Comparison of ENCODE assay signal across 9 cellular contexts in the genomic region with DNA sequence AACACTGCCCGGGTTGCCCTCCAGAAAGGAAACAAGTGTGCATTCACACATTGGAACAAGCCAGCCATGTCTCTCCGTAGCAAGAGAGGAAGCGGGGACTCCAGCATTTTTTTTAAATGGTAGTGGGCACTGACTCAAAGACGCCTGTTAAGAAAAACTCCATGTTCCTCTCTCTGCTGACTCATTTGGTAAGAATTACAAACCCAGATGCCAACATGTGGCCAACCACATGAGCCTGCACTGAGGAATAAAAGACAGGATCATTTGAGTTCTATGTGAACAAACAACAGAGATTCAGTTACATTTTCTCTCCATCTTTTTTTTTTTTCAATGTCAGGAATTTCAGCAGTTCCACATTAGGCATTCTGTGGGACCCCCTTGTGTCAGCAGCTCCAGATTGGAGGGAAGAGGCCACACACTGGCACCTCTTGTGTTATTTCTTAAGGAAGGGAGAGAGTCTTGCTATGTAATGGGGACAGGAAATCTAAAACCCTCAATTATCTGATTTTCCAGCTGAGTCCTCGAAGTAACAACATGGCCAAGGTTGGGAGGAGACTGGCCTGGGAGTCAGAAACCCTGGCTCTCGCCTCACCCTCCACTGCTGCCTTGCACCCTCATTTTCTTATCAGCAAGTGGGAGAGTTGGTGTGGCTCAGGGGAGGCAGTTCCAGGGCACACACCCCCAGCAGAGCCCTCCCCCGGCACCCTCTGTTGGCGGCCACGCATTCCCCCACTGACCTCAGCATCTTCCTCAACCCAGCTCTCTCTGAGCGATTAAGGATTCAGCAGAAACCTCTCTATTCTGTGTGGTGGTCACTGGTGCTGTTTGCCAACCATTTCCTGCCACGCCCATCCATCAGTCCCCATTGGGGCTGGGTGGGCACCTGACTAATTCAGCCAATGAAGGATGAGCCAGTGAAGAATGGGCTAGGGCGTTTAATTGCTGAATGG.
A peak's percentile ranks its signal among the peaks of the same experiment; 100 is the strongest.
DNase-seq lines count a peak whose midpoint lies in the region; ATAC-seq and TF ChIP-seq lines count a peak whose summit lies in the region.
"Had no signal": no experiment of that assay in that cellular context is flagged by ENCODE, and none has a peak within 500 bp of the region (broad histone marks: within the 10 kb centered on the region; RNA-seq: fewer than 3 reads in every experiment).

No MANE protein-coding gene starts in this region.

- TF ChIP-seq EP300 in tibial nerve (IDR thresholded peaks at IDR 0.05): peak in 1 of 2 donors; percentile 60

- no peaks in the 10 kb centered on the region for H3K36me3 ChIP-seq in tibial nerve

- peak overlapping the region in 2 of 4 donors; percentile 64 to 75 for H3K27ac ChIP-seq in tibial nerve
- H3K27ac ChIP-seq: HL-60 had no signal

- H3K4me1 ChIP-seq in tibial nerve: peaks cover 0 to 14% (median 3%) of the 10 kb centered on the region in 4 donors

- WGBS in tibial nerve, 2 donors: 58 to 59% methylated on average over 11 to 12 of the region's 12 CpGs

- no peak for TF ChIP-seq POLR2A in tibial nerve (IDR thresholded peaks at IDR 0.05)

- H3K4me3 ChIP-seq in fibroblast of pulmonary artery (replicated peaks; ENCODE audit: low read depth, low read length) (no peak overlapping the region), skeletal muscle cell (ENCODE audit: low read depth, low read length) (no peak overlapping the region), tibial nerve (no peak overlapping the region)

- no peak for ATAC-seq in HG02970 (IDR thresholded peaks at IDR 0.05; ENCODE audit: low FRiP score, unreplicated experiment)

- DNase-seq in H4 (ENCODE audit: low spot score): peak; percentile 95
- DNase-seq in SW480 (ENCODE audit: low spot score): peak; percentile 51
- peak; percentile 78 for DNase-seq in fibroblast of pulmonary artery (ENCODE audit: low read depth)
- DNase-seq in skeletal muscle cell (ENCODE audit: low read depth): peak; percentile 85
- no peak for DNase-seq in medulla oblongata (ENCODE audit: extremely low spot score)
- DNase-seq in tibial nerve (ENCODE audit: low spot score in 2 of 2): no peak
- DNase-seq in stimulated activated CD4-positive, alpha-beta T cell treated with anti-CD3 and anti-CD28 coated beads, Interleukin-12 subunit alpha, Interleukin-12 subunit beta, amount 100 ng/mL, for 4 hours: no peak

- TF ChIP-seq CTCF in fibroblast of pulmonary artery (IDR thresholded peaks at IDR 0.05; ENCODE audit: low read length, missing control alignments): no peak
- no peak for TF ChIP-seq CTCF in tibial nerve (IDR thresholded peaks at IDR 0.05)

- no peaks in the 10 kb centered on the region for H3K9me3 ChIP-seq in tibial nerve

- H3K27me3 ChIP-seq in tibial nerve: no peaks in the 10 kb centered on the region

Comparison
In these comparisons a context has a peak if more than half of its experiments do, and no peak if none do; other contexts are left out.
1. DNase-seq: peak in H4 (single experiment), SW480 (single experiment), fibroblast of pulmonary artery (single experiment) and skeletal muscle cell (single experiment); none in medulla oblongata (single experiment), tibial nerve (0 of 2) and stimulated activated CD4-positive, alpha-beta T cell treated with anti-CD3 and anti-CD28 coated beads, Interleukin-12 subunit alpha, Interleukin-12 subunit beta, amount 100 ng/mL, for 4 hours (single experiment).